Comparison of ENCODE assay signal across 17 cellular contexts in the genomic region with DNA sequence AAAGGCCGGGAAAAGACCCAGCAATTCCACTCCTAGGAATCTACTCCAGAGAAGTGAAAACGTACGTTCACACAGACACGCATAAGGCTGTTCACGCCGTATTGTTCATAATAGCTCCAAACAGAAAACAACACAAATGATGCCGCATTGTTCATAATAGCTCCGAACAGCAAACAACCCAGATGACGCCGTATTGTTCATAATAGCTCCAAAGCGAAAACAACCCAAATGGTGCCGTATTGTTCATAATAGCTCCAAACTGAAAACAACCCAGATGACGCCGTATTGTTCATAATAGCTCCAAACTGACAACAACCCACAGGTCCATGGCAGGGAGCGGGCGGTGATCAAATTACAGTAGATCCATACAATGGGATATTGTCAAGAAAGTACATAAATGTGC.
DNase-seq lines count a peak whose midpoint lies in the region; FAIRE-seq and TF ChIP-seq lines count a peak whose summit lies in the region.
"Had no signal": no experiment of that assay in that cellular context is flagged by ENCODE, and none has a peak within 500 bp of the region (broad histone marks: within the 10 kb centered on the region; RNA-seq: fewer than 3 reads in every experiment).

No MANE protein-coding gene starts in this region.

- H3K9me3 ChIP-seq in kidney (ENCODE audit: control insufficient read depth in 1 of 2, low read length in 2 of 2) (no peaks in the 10 kb centered on the region), colonic mucosa (no peaks in the 10 kb centered on the region)
- H3K9me3 ChIP-seq: adrenal gland had no signal

- DNase-seq in GM12891 (ENCODE audit: insufficient read length, low spot score) (no peak), NCI-H1930 (lab: John Stamatoyannopoulos, UW) (peak; percentile 51 to 55), SK-MEL-5 (ENCODE audit: low read depth, low spot score) (peak; percentile 90), kidney (peak; percentile 8), colonic mucosa (no peak), SKM-1 treated with dmso at 0.1 percent for 144 hours (lab: John Stamatoyannopoulos, UW; ENCODE audit: unreplicated experiment) (no peak), GM03348 (ENCODE audit: low spot score) (no peak), LoVo (ENCODE audit: low spot score) (no peak)
- DNase-seq: activated CD4-positive, alpha-beta T cell treated with anti-CD3 and anti-CD28 coated beads for 48 hours; activated T-cell treated with anti-CD3 and anti-CD28 coated beads, Interleukin-2, amount 50 U/mL, for 72 hours; adrenal gland; GF-D8; HFFc6; midbrain; NCI-H1105; small intestine; stimulated activated naive CD8-positive, alpha-beta T cell treated with anti-CD3 and anti-CD28 coated beads, Interleukin-15, amount 100 ng/mL, for 72 hours had no signal

- intact Hi-C loops in kidney (cut with DNase I): no loop called here
- intact Hi-C loops in colonic mucosa (cut with DNase I): no loop called here

- in situ Hi-C loops in SK-MEL-5 (cut with HindIII; ENCODE audit: low pct_unique_long_range_greater_than_20kb, low sequenced_read_pairs): no loop called here

- H3K27ac ChIP-seq in kidney (ENCODE audit: low read depth in 2 of 2, low read length in 2 of 2) (no peak overlapping the region), colonic mucosa (no peak overlapping the region)
- H3K27ac ChIP-seq: adrenal gland had no signal

- H3K36me3 ChIP-seq in kidney (ENCODE audit: control insufficient read depth in 1 of 2, insufficient read depth in 2 of 2, low read length in 2 of 2) (no peaks in the 10 kb centered on the region), colonic mucosa (no peaks in the 10 kb centered on the region)
- H3K36me3 ChIP-seq: adrenal gland had no signal

- FAIRE-seq in GM12891 (lab: Jason Lieb, UNC): peak; percentile 47
- FAIRE-seq in kidney (lab: Jason Lieb, UNC): no peak
- FAIRE-seq: small intestine had no signal

- H3K4me1 ChIP-seq in kidney (ENCODE audit: control insufficient read depth in 1 of 2, insufficient read depth in 1 of 2, low read depth in 1 of 2, low read length in 2 of 2) (no peaks in the 10 kb centered on the region), colonic mucosa (no peaks in the 10 kb centered on the region)
- H3K4me1 ChIP-seq: adrenal gland had no signal

- H3K27me3 ChIP-seq in colonic mucosa: no peaks in the 10 kb centered on the region
- H3K27me3 ChIP-seq: adrenal gland had no signal

- H3K4me3 ChIP-seq in kidney (ENCODE audit: low read length in 2 of 2) (no peak overlapping the region), colonic mucosa (no peak overlapping the region)
- H3K4me3 ChIP-seq: adrenal gland had no signal

- H3K9ac ChIP-seq in kidney (ENCODE audit: low read length in 2 of 2) (no peak overlapping the region), colonic mucosa (ENCODE audit: low read depth in 2 of 2, low read length in 2 of 2) (no peak overlapping the region)

- no peak for TF ChIP-seq CTCF in kidney (IDR thresholded peaks at IDR 0.05; ENCODE audit: borderline replicate concordance, extremely low read depth, insufficient read depth)
- TF ChIP-seq CTCF in colonic mucosa (IDR thresholded peaks at IDR 0.05): no peak

- no peak for TF ChIP-seq POLR2A in GM12891 (IDR thresholded peaks at IDR 0.05; ENCODE audit: low read depth, low read length)

TF ChIP-seq in GM12891, 5 proteins besides CTCF, POLR2A, EP300 and RAD21:
- no peak for TF ChIP-seq TAF1 (IDR thresholded peaks at IDR 0.05; ENCODE audit: low read depth, low read length)
- TF ChIP-seq POLR2AphosphoS5 (IDR thresholded peaks at IDR 0.05; ENCODE audit: low read depth, low read length): no peak
- no peak for TF ChIP-seq PAX5 (IDR thresholded peaks at IDR 0.05; ENCODE audit: insufficient read depth, low read length, severe bottlenecking)
- no peak for TF ChIP-seq POU2F2 (IDR thresholded peaks at IDR 0.05; ENCODE audit: low read depth, low read length)
- TF ChIP-seq SPI1 (IDR thresholded peaks at IDR 0.05; ENCODE audit: low read depth, low read length): no peak

Comparison
In these comparisons a context has a peak if more than half of its experiments do, and no peak if none do; other contexts are left out.
1. DNase-seq: peak in NCI-H1930 (2 of 2), SK-MEL-5 (single experiment) and kidney (single experiment); none in GM12891 (single experiment), colonic mucosa (single experiment), SKM-1 treated with dmso at 0.1 percent for 144 hours (single experiment), GM03348 (single experiment) and LoVo (single experiment).